Comparison of ENCODE assay signal across 15 cellular contexts in genomic region chr5:15526413-15526812, GRCh38. TPM values are rescaled to one million over a fixed set of nuclear protein-coding genes. Genes with fewer than 3 reads are reported as not detected.
"Had no signal": no experiment of that assay in that cellular context is flagged by ENCODE, and none has a peak within 500 bp of the region (broad histone marks: within the 10 kb centered on the region; RNA-seq: fewer than 3 reads in every experiment).

No MANE protein-coding gene starts in this region.

- H3K4me1 Mint-ChIP-seq: activated CD4-positive, alpha-beta T cell treated with anti-CD3 and anti-CD28 coated beads, Interleukin-2, amount 10 ng/mL, durations not matched to agents 7 days and 5 days; activated naive CD4-positive, alpha-beta T cell treated with anti-CD3 and anti-CD28 coated beads, Interleukin-2, amount 10 ng/mL, durations not matched to agents 7 days and 5 days; activated naive CD8-positive, alpha-beta T cell treated with anti-CD3 and anti-CD28 coated beads, Interleukin-2, amount 50 U/mL, for 24 hours had no signal

- H3K36me3 Mint-ChIP-seq: activated naive CD4-positive, alpha-beta T cell treated with anti-CD3 and anti-CD28 coated beads, Interleukin-2, amount 10 ng/mL, durations not matched to agents 7 days and 5 days had no signal

- H3K4me3 Mint-ChIP-seq: activated CD4-positive, alpha-beta T cell treated with anti-CD3 and anti-CD28 coated beads, Interleukin-2, amount 10 ng/mL, durations not matched to agents 7 days and 5 days; activated naive CD4-positive, alpha-beta T cell treated with anti-CD3 and anti-CD28 coated beads, Interleukin-2, amount 10 ng/mL, durations not matched to agents 7 days and 5 days; activated naive CD8-positive, alpha-beta T cell treated with anti-CD3 and anti-CD28 coated beads, Interleukin-2, amount 50 U/mL, for 24 hours; mesothelial cell of epicardium had no signal

- H3K27me3 Mint-ChIP-seq: activated CD4-positive, alpha-beta T cell treated with anti-CD3 and anti-CD28 coated beads, Interleukin-2, amount 10 ng/mL, durations not matched to agents 7 days and 5 days; activated naive CD4-positive, alpha-beta T cell treated with anti-CD3 and anti-CD28 coated beads, Interleukin-2, amount 10 ng/mL, durations not matched to agents 7 days and 5 days; activated naive CD8-positive, alpha-beta T cell treated with anti-CD3 and anti-CD28 coated beads, Interleukin-2, amount 50 U/mL, for 24 hours had no signal

- H3K9me3 Mint-ChIP-seq: activated CD4-positive, alpha-beta T cell treated with anti-CD3 and anti-CD28 coated beads, Interleukin-2, amount 10 ng/mL, durations not matched to agents 7 days and 5 days; activated naive CD8-positive, alpha-beta T cell treated with anti-CD3 and anti-CD28 coated beads, Interleukin-2, amount 50 U/mL, for 24 hours had no signal

- H3K27ac Mint-ChIP-seq: activated CD4-positive, alpha-beta T cell treated with anti-CD3 and anti-CD28 coated beads, Interleukin-2, amount 10 ng/mL, durations not matched to agents 7 days and 5 days; activated naive CD4-positive, alpha-beta T cell treated with anti-CD3 and anti-CD28 coated beads, Interleukin-2, amount 10 ng/mL, durations not matched to agents 7 days and 5 days; activated naive CD8-positive, alpha-beta T cell treated with anti-CD3 and anti-CD28 coated beads, Interleukin-2, amount 50 U/mL, for 24 hours; mesothelial cell of epicardium had no signal

- DNase-seq: activated CD4-positive, alpha-beta T cell treated with anti-CD3 and anti-CD28 coated beads, Interleukin-2, amount 10 ng/mL, durations not matched to agents 7 days and 5 days; activated CD8-positive, alpha-beta memory T cell treated with anti-CD3 and anti-CD28 coated beads, Interleukin-2, amount 50 U/mL, for 48 hours; activated effector memory CD4-positive, alpha-beta T cell treated with Interleukin-2 at 50 U/mL for 16 hours; activated naive CD4-positive, alpha-beta T cell treated with anti-CD3 and anti-CD28 coated beads, Interleukin-2, amount 10 ng/mL, durations not matched to agents 7 days and 5 days; activated naive CD8-positive, alpha-beta T cell treated with anti-CD3 and anti-CD28 coated beads, Interleukin-2, amount 50 U/mL, for 24 hours; activated T-cell treated with anti-CD3 and anti-CD28 coated beads, Interleukin-2, amount 50 U/mL, for 48 hours; cortex of kidney; effector CD4-positive, alpha-beta T cell; right cardiac atrium; stimulated activated CD4-positive, alpha-beta T cell treated with anti-CD3 and anti-CD28 coated beads, Interleukin-2, amount 100 ng/mL, for 24 hours; stimulated activated naive CD4-positive, alpha-beta T cell treated with Interleukin-2 at 50 U/mL for 16 hours; transverse colon; uterus had no signal

RNA-seq across cellular contexts. Expression of gene FBXL7, which starts 26.4 kb away (rescaled TPM):
- total RNA-seq: activated CD4-positive, alpha-beta T cell treated with anti-CD3 and anti-CD28 coated beads, Interleukin-2, amount 10 ng/mL, durations not matched to agents 7 days and 5 days; T-helper 1 cell treated with Interleukin-12 subunit alpha and Interleukin-12 subunit beta and Interleukin-4 antibody, amounts not matched to agents 30 ng/mL and 1 ng/mL, for 36 hours had no signal
